Comparison of ENCODE assay signal across 8 cellular contexts in genomic region chr10:86100581-86101061, GRCh38.
DNase-seq lines count a peak whose midpoint lies in the region; ATAC-seq and TF ChIP-seq lines count a peak whose summit lies in the region.

No MANE protein-coding gene starts in this region.

- peak; percentile 46 for ATAC-seq in GM19468 (IDR thresholded peaks at IDR 0.05; ENCODE audit: extremely low read depth, unreplicated experiment)

- DNase-seq in NCI-H2171 treated with DMSO at 0.1 percent for 48 hours (lab: John Stamatoyannopoulos, UW) (peak; percentile 4), NCI-H2171 (lab: John Stamatoyannopoulos, UW) (no peak), HuH-7 (ENCODE audit: low spot score) (peak; percentile 58), left kidney (ENCODE audit: low read depth, low spot score) (peak; percentile 28), cerebellar nuclear complex (lab: John Stamatoyannopoulos, UW) (no peak), KG1 (lab: John Stamatoyannopoulos, UW) (no peak)

- no peak overlapping the region for H3K27ac ChIP-seq in VCaP

- peak; percentile 77 for TF ChIP-seq CTCF in VCaP (conservative IDR thresholded peaks at IDR 0.05)

Comparison
In these comparisons a context has a peak if more than half of its experiments do, and no peak if none do; other contexts are left out.
1. DNase-seq: peak in NCI-H2171 treated with DMSO at 0.1 percent for 48 hours (single experiment), HuH-7 (single experiment) and left kidney (single experiment); none in NCI-H2171 (single experiment), cerebellar nuclear complex (0 of 2) and KG1 (single experiment).